ENCODE assay signal across 8 cellular contexts in the genomic region with DNA sequence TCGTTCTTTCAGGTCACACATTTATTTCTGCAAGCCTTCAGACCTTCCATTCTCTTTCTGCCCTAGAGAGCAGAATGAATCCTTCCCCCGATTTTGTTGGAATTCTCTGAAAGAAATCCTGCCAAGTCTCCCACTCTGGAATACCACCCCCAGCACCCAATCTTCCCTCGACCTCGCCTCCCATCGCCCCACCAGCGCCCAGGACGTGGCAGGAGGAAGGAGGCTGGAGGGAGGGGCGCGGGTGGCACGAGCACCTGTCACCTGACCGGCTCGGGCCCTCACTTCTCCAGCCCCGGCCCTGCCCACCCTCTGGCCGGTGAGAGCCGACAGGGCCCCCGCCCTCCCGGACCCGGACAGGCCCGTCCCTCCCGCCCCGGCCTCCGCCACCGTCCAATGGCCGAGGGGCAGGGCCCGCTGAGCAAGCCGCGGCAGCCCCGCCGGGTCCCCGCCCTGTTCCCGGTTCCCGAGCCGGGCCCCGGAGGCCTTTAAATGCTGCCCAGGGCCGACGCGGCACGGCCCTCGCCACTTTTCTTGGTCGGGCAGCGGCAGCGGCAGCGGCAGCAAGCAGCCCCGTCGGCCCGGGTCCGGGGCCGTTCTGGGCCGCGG. TPM values are rescaled to one million over a fixed set of nuclear protein-coding genes. Genes with fewer than 3 reads are reported as not detected.
A peak's percentile ranks its signal among the peaks of the same experiment; 100 is the strongest.
DNase-seq lines count a peak whose midpoint lies in the region; ATAC-seq and TF ChIP-seq lines count a peak whose summit lies in the region.

LGALSL (plus strand) TSS at position 453 of the 606 bp plus-strand sequence. CDS start 384 bp downstream, outside the sequence.

- H3K79me1 ChIP-seq in trophoblast cell (ENCODE audit: low read length): peaks cover 12% of the 10 kb centered on the region

- TF ChIP-seq CTCF in GM12875 (IDR thresholded peaks at IDR 0.05; ENCODE audit: borderline replicate concordance, insufficient read depth, low read depth, low read length) (no peak), heart right ventricle (IDR thresholded peaks at IDR 0.05) (no peak)

- H2BK120ac ChIP-seq in trophoblast cell (ENCODE audit: insufficient read depth, low read length, poor library complexity): peak within 1 kb of the TSS; percentile 96

- WGBS in heart right ventricle, 2 donors: 0 to 1% methylated on average over 28 to 50 of the region's 50 CpGs
- no CpG with 5 or more reads among the region's 50 CpGs for WGBS in trophoblast cell (ENCODE audit: extremely low coverage, insufficient coverage, insufficient read length)

- H3K27me3 ChIP-seq in heart right ventricle: peaks cover 0 to 10% (median 0%) of the 10 kb centered on the region in 7 donors
- H3K27me3 ChIP-seq in trophoblast cell (ENCODE audit: insufficient read depth, low read length): no peaks in the 10 kb centered on the region

- H3K36me3 ChIP-seq in heart right ventricle: peaks cover 0 to 28% (median 11%) of the 10 kb centered on the region in 9 donors
- peaks cover 3 to 6% of the 10 kb centered on the region in 2 experiments for H3K36me3 ChIP-seq in trophoblast cell (ENCODE audit: control insufficient read depth in 1 of 2, insufficient read depth in 2 of 2, low read length in 2 of 2)

- H3K4ac ChIP-seq in trophoblast cell (ENCODE audit: low read depth, low read length): peak within 1 kb of the TSS; percentile 87

- peak within 1 kb of the TSS; percentile 98 for H3K14ac ChIP-seq in trophoblast cell (ENCODE audit: low read length)

- H2BK12ac ChIP-seq in trophoblast cell (ENCODE audit: low read length): peak within 1 kb of the TSS; percentile 69

- peak within 1 kb of the TSS; percentile 95 for H3K18ac ChIP-seq in trophoblast cell (ENCODE audit: low read length)

- H3K4me3 ChIP-seq in GM12875 (ENCODE audit: low read depth, low read length) (peak within 1 kb of the TSS; percentile 75), heart right ventricle (peak within 1 kb of the TSS; percentile 73 to 89 (median 81)), trophoblast cell (ENCODE audit: low read depth, low read length) (peak within 1 kb of the TSS; percentile 96)

- H3K23ac ChIP-seq in trophoblast cell (ENCODE audit: low read length): no peak within 1 kb of the TSS

- intact Hi-C loops in heart right ventricle (cut with DNase I): loop anchor here in 5 of 10 donors (2.0 to 10.0 kb wide), 3 partner anchors 49 to 52 kb away; no protein-coding TSS in a partner anchor

- H3K4me1 ChIP-seq in heart right ventricle (peaks cover 0 to 41% (median 27%) of the 10 kb centered on the region in 9 donors), trophoblast cell (ENCODE audit: control insufficient read depth in 1 of 2, insufficient read depth in 2 of 2, low read length in 2 of 2) (peaks cover 0 to 8% of the 10 kb centered on the region in 2 experiments)

- peak within 1 kb of the TSS; percentile 86 for H4K91ac ChIP-seq in trophoblast cell (ENCODE audit: low read depth, low read length)

- H3K9me3 ChIP-seq in heart right ventricle: no peaks in the 10 kb centered on the region
- H3K9me3 ChIP-seq in trophoblast cell (ENCODE audit: insufficient read depth, low read depth, low read length): no peaks in the 10 kb centered on the region

- DNase-seq in AG08395 (ENCODE audit: low spot score) (peak; percentile 50), NCI-H460 (ENCODE audit: extremely low read depth, low read depth) (peak; percentile 55), amniotic stem cell (lab: John Stamatoyannopoulos, UW) (peak; percentile 32), heart right ventricle (peak; percentile 72 to 79), trophoblast cell (peak; percentile 27 to 56), NK-92 (lab: John Stamatoyannopoulos, UW; ENCODE audit: unreplicated experiment) (no peak)

- H3K27ac ChIP-seq in heart right ventricle (peak within 1 kb of the TSS; percentile 89 to 98 (median 94)), trophoblast cell (ENCODE audit: low read depth, low read length) (peak within 1 kb of the TSS; percentile 89)

- peak within 1 kb of the TSS; percentile 94 for H2BK5ac ChIP-seq in trophoblast cell (ENCODE audit: low read depth, low read length, poor library complexity)

- H4K8ac ChIP-seq in trophoblast cell (ENCODE audit: low read depth, low read length): peak within 1 kb of the TSS; percentile 93

- peak within 1 kb of the TSS; percentile 98 for H4K12ac ChIP-seq in trophoblast cell (ENCODE audit: low read depth, low read length)

- peak within 1 kb of the TSS; percentile 82 for H3K4me2 ChIP-seq in trophoblast cell (ENCODE audit: low read length)

- peaks cover 8% of the 10 kb centered on the region for H3K79me2 ChIP-seq in trophoblast cell (ENCODE audit: control insufficient read depth, insufficient read depth, low read length, poor library complexity)

- H2AK5ac ChIP-seq in trophoblast cell (ENCODE audit: low read length): no peak within 1 kb of the TSS

- H3K9ac ChIP-seq in trophoblast cell (ENCODE audit: low read length): peak within 1 kb of the TSS; percentile 93

- peak within 1 kb of the TSS; percentile 99 for H2AFZ ChIP-seq in trophoblast cell (ENCODE audit: insufficient read depth, low read length, poor library complexity)

- peak; percentile 50 for ATAC-seq in HG02763 (IDR thresholded peaks at IDR 0.05; ENCODE audit: unreplicated experiment)
- peak; percentile 85 to 93 (median 90) for ATAC-seq in heart right ventricle

RNA-seq across cellular contexts. Expression of gene LGALSL, which starts in this region (rescaled TPM):
- total RNA-seq in NCI-H460 (2014; rRNA removed; shearing (Covaris generic)): 13.3 and 15.7 TPM in 2 replicates
- polyA plus RNA-seq in NCI-H460 (2014; cell fraction: nucleus; rRNA removed): 7.0 and 18.1 TPM in 2 replicates
- total RNA-seq in heart right ventricle: 10 to 100 TPM in 7 of 10 donors, 1 to 10 TPM in 3; 5.3 to 24.8 (median 12.3) TPM
- 1 to 10 TPM; 5.8 to 9.4 TPM for polyA plus RNA-seq in heart right ventricle
- 59.7 and 67.5 TPM in 2 replicates for polyA plus RNA-seq in trophoblast cell (2013)
